Comparison of ENCODE assay signal across 1 cellular context in the genomic region with DNA sequence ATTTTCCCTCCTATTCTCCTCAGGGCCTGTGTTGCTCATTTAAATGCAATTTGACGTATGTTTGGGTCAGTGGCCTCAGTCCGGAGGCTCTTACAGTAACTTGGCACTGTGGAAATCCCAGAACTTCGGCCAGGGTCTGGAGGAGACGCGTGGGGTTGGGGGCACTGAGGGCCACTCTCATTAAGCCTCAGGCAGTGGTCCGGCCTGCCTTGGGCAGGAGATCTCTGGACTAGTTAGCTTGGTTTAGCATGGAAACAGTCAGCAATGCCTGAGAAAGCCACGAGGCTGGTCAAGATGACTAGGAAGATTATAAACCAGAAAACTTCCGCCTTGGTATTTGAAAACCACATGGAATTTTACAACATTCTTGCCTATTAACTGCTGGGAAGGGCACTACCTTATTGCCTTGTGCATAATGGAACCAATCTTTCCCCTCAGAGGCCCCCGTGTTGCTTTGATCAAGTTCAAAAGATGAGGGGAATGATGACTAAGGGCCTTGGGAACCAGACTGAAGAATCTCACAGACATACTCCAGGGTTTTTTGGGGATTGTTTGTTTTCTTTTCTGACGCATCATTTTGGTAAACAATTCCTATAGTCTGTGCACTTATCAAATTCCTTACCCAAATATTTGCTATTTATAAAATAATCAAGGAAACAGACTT.
A peak's percentile ranks its signal among the peaks of the same experiment; 100 is the strongest.
TF ChIP-seq lines count a peak whose summit lies in the region.

No MANE protein-coding gene starts in this region.

TF ChIP-seq in SK-N-SH, 30 proteins besides CTCF, POLR2A, EP300 and RAD21 (continued from another document):
- TF ChIP-seq, protein P1, sequence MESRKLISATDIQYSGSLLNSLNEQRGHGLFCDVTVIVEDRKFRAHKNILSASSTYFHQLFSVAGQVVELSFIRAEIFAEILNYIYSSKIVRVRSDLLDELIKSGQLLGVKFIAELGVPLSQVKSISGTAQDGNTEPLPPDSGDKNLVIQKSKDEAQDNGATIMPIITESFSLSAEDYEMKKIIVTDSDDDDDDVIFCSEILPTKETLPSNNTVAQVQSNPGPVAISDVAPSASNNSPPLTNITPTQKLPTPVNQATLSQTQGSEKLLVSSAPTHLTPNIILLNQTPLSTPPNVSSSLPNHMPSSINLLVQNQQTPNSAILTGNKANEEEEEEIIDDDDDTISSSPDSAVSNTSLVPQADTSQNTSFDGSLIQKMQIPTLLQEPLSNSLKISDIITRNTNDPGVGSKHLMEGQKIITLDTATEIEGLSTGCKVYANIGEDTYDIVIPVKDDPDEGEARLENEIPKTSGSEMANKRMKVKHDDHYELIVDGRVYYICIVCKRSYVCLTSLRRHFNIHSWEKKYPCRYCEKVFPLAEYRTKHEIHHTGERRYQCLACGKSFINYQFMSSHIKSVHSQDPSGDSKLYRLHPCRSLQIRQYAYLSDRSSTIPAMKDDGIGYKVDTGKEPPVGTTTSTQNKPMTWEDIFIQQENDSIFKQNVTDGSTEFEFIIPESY (IDR thresholded peaks at IDR 0.05; ENCODE audit: borderline replicate concordance, low read depth) = no peak
- peak; percentile 52; the same call in 1 of the 2 replicates for TF ChIP-seq JUND (IDR thresholded peaks at IDR 0.05)
- TF ChIP-seq RCOR1 (IDR thresholded peaks at IDR 0.05; ENCODE audit: low read length) = no peak
- TF ChIP-seq SMC3 (IDR thresholded peaks at IDR 0.05; ENCODE audit: low read depth, low read length) = no peak
- peak; percentile 93 for TF ChIP-seq TEAD4 (IDR thresholded peaks at IDR 0.05; ENCODE audit: borderline replicate concordance, insufficient read depth)
- TF ChIP-seq, protein P2, sequence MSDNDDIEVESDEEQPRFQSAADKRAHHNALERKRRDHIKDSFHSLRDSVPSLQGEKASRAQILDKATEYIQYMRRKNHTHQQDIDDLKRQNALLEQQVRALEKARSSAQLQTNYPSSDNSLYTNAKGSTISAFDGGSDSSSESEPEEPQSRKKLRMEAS (IDR thresholded peaks at IDR 0.05; ENCODE audit: low read depth) = peak; percentile 96
- peak; percentile 24; the same call in 1 of the 2 replicates for TF ChIP-seq POLR2AphosphoS5 (IDR thresholded peaks at IDR 0.05; ENCODE audit: low read depth, low read length)
- TF ChIP-seq, protein P3, sequence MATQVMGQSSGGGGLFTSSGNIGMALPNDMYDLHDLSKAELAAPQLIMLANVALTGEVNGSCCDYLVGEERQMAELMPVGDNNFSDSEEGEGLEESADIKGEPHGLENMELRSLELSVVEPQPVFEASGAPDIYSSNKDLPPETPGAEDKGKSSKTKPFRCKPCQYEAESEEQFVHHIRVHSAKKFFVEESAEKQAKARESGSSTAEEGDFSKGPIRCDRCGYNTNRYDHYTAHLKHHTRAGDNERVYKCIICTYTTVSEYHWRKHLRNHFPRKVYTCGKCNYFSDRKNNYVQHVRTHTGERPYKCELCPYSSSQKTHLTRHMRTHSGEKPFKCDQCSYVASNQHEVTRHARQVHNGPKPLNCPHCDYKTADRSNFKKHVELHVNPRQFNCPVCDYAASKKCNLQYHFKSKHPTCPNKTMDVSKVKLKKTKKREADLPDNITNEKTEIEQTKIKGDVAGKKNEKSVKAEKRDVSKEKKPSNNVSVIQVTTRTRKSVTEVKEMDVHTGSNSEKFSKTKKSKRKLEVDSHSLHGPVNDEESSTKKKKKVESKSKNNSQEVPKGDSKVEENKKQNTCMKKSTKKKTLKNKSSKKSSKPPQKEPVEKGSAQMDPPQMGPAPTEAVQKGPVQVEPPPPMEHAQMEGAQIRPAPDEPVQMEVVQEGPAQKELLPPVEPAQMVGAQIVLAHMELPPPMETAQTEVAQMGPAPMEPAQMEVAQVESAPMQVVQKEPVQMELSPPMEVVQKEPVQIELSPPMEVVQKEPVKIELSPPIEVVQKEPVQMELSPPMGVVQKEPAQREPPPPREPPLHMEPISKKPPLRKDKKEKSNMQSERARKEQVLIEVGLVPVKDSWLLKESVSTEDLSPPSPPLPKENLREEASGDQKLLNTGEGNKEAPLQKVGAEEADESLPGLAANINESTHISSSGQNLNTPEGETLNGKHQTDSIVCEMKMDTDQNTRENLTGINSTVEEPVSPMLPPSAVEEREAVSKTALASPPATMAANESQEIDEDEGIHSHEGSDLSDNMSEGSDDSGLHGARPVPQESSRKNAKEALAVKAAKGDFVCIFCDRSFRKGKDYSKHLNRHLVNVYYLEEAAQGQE (IDR thresholded peaks at IDR 0.05; ENCODE audit: low read depth, low read length) = no peak
- TF ChIP-seq EZH2phosphoT487 (IDR thresholded peaks at IDR 0.05; ENCODE audit: borderline replicate concordance, low read depth) = no peak
- TF ChIP-seq FOSL2 (IDR thresholded peaks at IDR 0.05; ENCODE audit: borderline replicate concordance, low read depth) = peak; percentile 38; the same call in 1 of the 2 replicates
